Comparison of ENCODE assay signal across 1 cellular context in genomic region chr4:87032884-87033533, GRCh38.
TF ChIP-seq lines count a peak whose summit lies in the region.

No MANE protein-coding gene starts in this region.

TF ChIP-seq in GM12878, 131 proteins besides CTCF, POLR2A, EP300 and RAD21 (continued from another document):
- TF ChIP-seq ZNF622 (IDR thresholded peaks at IDR 0.05) (no peak), POLR2AphosphoS2 (IDR thresholded peaks at IDR 0.05; ENCODE audit: low read depth, low read length) (no peak), FOS (IDR thresholded peaks at IDR 0.05; ENCODE audit: borderline replicate concordance, extremely low read depth, insufficient read length) (no peak), SMAD1 (IDR thresholded peaks at IDR 0.05; ENCODE audit: low read depth, partially characterized antibody) (no peak), CBX5 (IDR thresholded peaks at IDR 0.05; ENCODE audit: low read depth) (no peak), KDM1A (IDR thresholded peaks at IDR 0.05; ENCODE audit: borderline replicate concordance) (no peak), TAF1 (IDR thresholded peaks at IDR 0.05; ENCODE audit: borderline replicate concordance, low read depth, low read length) (no peak), HDAC2 (IDR thresholded peaks at IDR 0.05) (no peak), NFIC (IDR thresholded peaks at IDR 0.05; ENCODE audit: low read depth, low read length) (no peak), ZNF207 (IDR thresholded peaks at IDR 0.05; ENCODE audit: borderline replicate concordance) (no peak), BACH1 (IDR thresholded peaks at IDR 0.05; ENCODE audit: borderline replicate concordance) (no peak), SMC3 (IDR thresholded peaks at IDR 0.05; ENCODE audit: borderline replicate concordance, low read length) (no peak), SMARCA5 (IDR thresholded peaks at IDR 0.05) (no peak), EED (IDR thresholded peaks at IDR 0.05; ENCODE audit: low read depth) (no peak)
- TF ChIP-seq, protein P1, sequence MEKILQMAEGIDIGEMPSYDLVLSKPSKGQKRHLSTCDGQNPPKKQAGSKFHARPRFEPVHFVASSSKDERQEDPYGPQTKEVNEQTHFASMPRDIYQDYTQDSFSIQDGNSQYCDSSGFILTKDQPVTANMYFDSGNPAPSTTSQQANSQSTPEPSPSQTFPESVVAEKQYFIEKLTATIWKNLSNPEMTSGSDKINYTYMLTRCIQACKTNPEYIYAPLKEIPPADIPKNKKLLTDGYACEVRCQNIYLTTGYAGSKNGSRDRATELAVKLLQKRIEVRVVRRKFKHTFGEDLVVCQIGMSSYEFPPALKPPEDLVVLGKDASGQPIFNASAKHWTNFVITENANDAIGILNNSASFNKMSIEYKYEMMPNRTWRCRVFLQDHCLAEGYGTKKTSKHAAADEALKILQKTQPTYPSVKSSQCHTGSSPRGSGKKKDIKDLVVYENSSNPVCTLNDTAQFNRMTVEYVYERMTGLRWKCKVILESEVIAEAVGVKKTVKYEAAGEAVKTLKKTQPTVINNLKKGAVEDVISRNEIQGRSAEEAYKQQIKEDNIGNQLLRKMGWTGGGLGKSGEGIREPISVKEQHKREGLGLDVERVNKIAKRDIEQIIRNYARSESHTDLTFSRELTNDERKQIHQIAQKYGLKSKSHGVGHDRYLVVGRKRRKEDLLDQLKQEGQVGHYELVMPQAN (conservative IDR thresholded peaks at IDR 0.05) = no peak
